ENCODE assay signal across 20 cellular contexts in genomic region chr21:28821276-28822063, GRCh38.
A peak's percentile ranks its signal among the peaks of the same experiment; 100 is the strongest.
DNase-seq lines count a peak whose midpoint lies in the region; ATAC-seq and TF ChIP-seq lines count a peak whose summit lies in the region.
"Had no signal": no experiment of that assay in that cellular context is flagged by ENCODE, and none has a peak within 500 bp of the region (broad histone marks: within the 10 kb centered on the region; RNA-seq: fewer than 3 reads in every experiment).

No MANE protein-coding gene starts in this region.

- H3K9ac ChIP-seq in fibroblast of lung (ENCODE audit: insufficient read depth, low read length): no peak overlapping the region
- H3K9ac ChIP-seq: KMS-11 had no signal

- TF ChIP-seq CTCF in Peyer's patch (IDR thresholded peaks at IDR 0.05): no peak
- no peak for TF ChIP-seq CTCF in fibroblast of lung (conservative IDR thresholded peaks at IDR 0.05 in 1 of 2, IDR thresholded peaks at IDR 0.05 in 1 of 2; ENCODE audit: low read depth in 1 of 2, low read length in 2 of 2)
- no peak for TF ChIP-seq CTCF in sigmoid colon (IDR thresholded peaks at IDR 0.05)
- TF ChIP-seq CTCF in right lobe of liver (IDR thresholded peaks at IDR 0.05): no peak

- no peaks in the 10 kb centered on the region for H3K36me3 ChIP-seq in Peyer's patch
- H3K36me3 ChIP-seq in fibroblast of lung (ENCODE audit: control insufficient read depth, insufficient read depth, low read length): no peaks in the 10 kb centered on the region
- no peaks in the 10 kb centered on the region for H3K36me3 ChIP-seq in sigmoid colon
- no peaks in the 10 kb centered on the region for H3K36me3 ChIP-seq in aorta (ENCODE audit: control insufficient read depth in 1 of 2, insufficient read depth in 2 of 2, low read length in 1 of 2)
- H3K36me3 ChIP-seq in right lobe of liver: no peaks in the 10 kb centered on the region
- H3K36me3 ChIP-seq: SJCRH30 had no signal

- H3K27ac ChIP-seq in Peyer's patch: peak overlapping the region in 3 of 4 donors; percentile 43 to 70 (median 44)
- no peak overlapping the region for H3K27ac ChIP-seq in fibroblast of lung (ENCODE audit: insufficient read depth, low read length)
- peak overlapping the region; percentile 17 to 81 (median 66) for H3K27ac ChIP-seq in sigmoid colon
- peak overlapping the region; percentile 30 to 99 for H3K27ac ChIP-seq in aorta (ENCODE audit: low read depth in 1 of 2, low read length in 2 of 2)
- no peak overlapping the region for H3K27ac ChIP-seq in right lobe of liver
- H3K27ac ChIP-seq: KMS-11, SJCRH30 had no signal

- no peak for ATAC-seq in aorta (ENCODE audit: low FRiP score)
- ATAC-seq in right lobe of liver: no peak
- ATAC-seq: left lobe of liver, WTC11 had no signal

- no peaks in the 10 kb centered on the region for H3K9me3 Mint-ChIP-seq in immature natural killer cell
- H3K9me3 Mint-ChIP-seq: H9, neural crest cell, WTC11 had no signal

- peaks cover 24 to 40% (median 40%) of the 10 kb centered on the region in 3 donors for H3K36me3 Mint-ChIP-seq in immature natural killer cell
- H3K36me3 Mint-ChIP-seq: WTC11 had no signal

- H3K27me3 ChIP-seq in Peyer's patch (no peaks in the 10 kb centered on the region), fibroblast of lung (ENCODE audit: control insufficient read depth, insufficient read depth, low read length) (no peaks in the 10 kb centered on the region), sigmoid colon (no peaks in the 10 kb centered on the region), aorta (ENCODE audit: control insufficient read depth in 1 of 2, insufficient read depth in 2 of 2, low read length in 1 of 2) (no peaks in the 10 kb centered on the region), right lobe of liver (no peaks in the 10 kb centered on the region)

- TF ChIP-seq EP300 in sigmoid colon (IDR thresholded peaks at IDR 0.05): no peak

- no peaks in the 10 kb centered on the region for H3K27me3 Mint-ChIP-seq in immature natural killer cell (ENCODE audit: low read depth in 3 of 3)

- TF ChIP-seq POLR2A in Peyer's patch (IDR thresholded peaks at IDR 0.05): no peak
- TF ChIP-seq POLR2A in sigmoid colon (IDR thresholded peaks at IDR 0.05): no peak
- TF ChIP-seq POLR2A in right lobe of liver (IDR thresholded peaks at IDR 0.05): no peak

- H4K20me1 ChIP-seq in fibroblast of lung (ENCODE audit: control insufficient read depth, extremely low read depth, insufficient read depth, low read length): no peaks in the 10 kb centered on the region

- H3K9me3 ChIP-seq in Peyer's patch (no peaks in the 10 kb centered on the region), fibroblast of lung (ENCODE audit: control insufficient read depth, insufficient read depth, low read depth, low read length) (no peaks in the 10 kb centered on the region), sigmoid colon (no peaks in the 10 kb centered on the region), aorta (ENCODE audit: control insufficient read depth, low read length) (no peaks in the 10 kb centered on the region), right lobe of liver (no peaks in the 10 kb centered on the region)
- H3K9me3 ChIP-seq: SJCRH30 had no signal

- no peak overlapping the region for H3K4me2 ChIP-seq in fibroblast of lung (ENCODE audit: extremely low read depth, insufficient read depth, low read length)
- H3K4me2 ChIP-seq: KMS-11 had no signal

- no peak overlapping the region for H3K4me3 Mint-ChIP-seq in immature natural killer cell
- H3K4me3 Mint-ChIP-seq: H9, neural crest cell, WTC11 had no signal

- H3K4me1 Mint-ChIP-seq in immature natural killer cell: peaks cover 32 to 52% of the 10 kb centered on the region in 2 donors
- H3K4me1 Mint-ChIP-seq: H9, neural crest cell had no signal

- peak overlapping the region in 2 of 6 donors; percentile 2 to 45 for H3K27ac Mint-ChIP-seq in immature natural killer cell
- H3K27ac Mint-ChIP-seq: WTC11 had no signal

- no peak overlapping the region for H3K4me3 ChIP-seq in Peyer's patch
- H3K4me3 ChIP-seq in fibroblast of lung (replicated peaks in 1 of 4; ENCODE audit: control extremely low read depth in 1 of 4, insufficient read depth in 1 of 4, low read depth in 3 of 4, low read length in 4 of 4): no peak overlapping the region
- no peak overlapping the region for H3K4me3 ChIP-seq in sigmoid colon
- no peak overlapping the region for H3K4me3 ChIP-seq in aorta (ENCODE audit: low read length in 2 of 2)
- no peak overlapping the region for H3K4me3 ChIP-seq in right lobe of liver
- H3K4me3 ChIP-seq: SJCRH30 had no signal

- H3K4me1 ChIP-seq in Peyer's patch: peaks cover 0 to 7% (median 3%) of the 10 kb centered on the region in 4 donors
- no peaks in the 10 kb centered on the region for H3K4me1 ChIP-seq in fibroblast of lung (ENCODE audit: control insufficient read depth, extremely low read depth, insufficient read depth, low read length)
- H3K4me1 ChIP-seq in sigmoid colon: peaks cover 0 to 31% (median 25%) of the 10 kb centered on the region in 4 donors
- peaks cover 2 to 6% of the 10 kb centered on the region in 2 donors for H3K4me1 ChIP-seq in aorta (ENCODE audit: control insufficient read depth in 1 of 2, insufficient read depth in 2 of 2, low read length in 2 of 2)
- peaks cover 0 to 8% (median 0%) of the 10 kb centered on the region in 4 donors for H3K4me1 ChIP-seq in right lobe of liver
- H3K4me1 ChIP-seq: SJCRH30 had no signal

- intact Hi-C loops in sigmoid colon (cut with DNase I): loop anchor here (5.0 kb wide), 1 partner anchor 66 kb away; a partner anchor contains a TSS
- intact Hi-C loops in aorta (cut with DNase I): loop anchor here (1.0 to 10.0 kb wide), 3 partner anchors 15 to 76 kb away; no protein-coding TSS in a partner anchor
- intact Hi-C loops in right lobe of liver (cut with DNase I): no loop called here

- DNase-seq in Peyer's patch: no peak
- DNase-seq in fibroblast of lung (ENCODE audit: low read depth in 2 of 2): peak; percentile 26 to 63
- no peak for DNase-seq in sigmoid colon
- no peak for DNase-seq in aorta
- no peak for DNase-seq in immature natural killer cell
- DNase-seq in nucleus accumbens (lab: John Stamatoyannopoulos, UW): no peak
- no peak for DNase-seq in right lobe of liver
- DNase-seq: activated CD4-positive, alpha-beta T cell treated with anti-CD3 and anti-CD28 coated beads, Interleukin-2, amount 50 U/mL, for 48 hours; amniotic stem cell; central memory CD4-positive, alpha-beta T cell; H9; NCI-H1048; NCI-H2029 treated with DMSO at 0.1 percent for 48 hours; SJCRH30; stimulated activated CD8-positive, alpha-beta memory T cell treated with anti-CD3 and anti-CD28 coated beads, Interleukin-4, amount 100 ng/mL, for 48 hours; T-helper 2 cell had no signal

- WGBS in sigmoid colon, 2 donors: 86 to 91% methylated on average over 6 of the region's 6 CpGs
- WGBS in aorta, 2 donors: 26 to 32% methylated on average over 6 of the region's 6 CpGs
- WGBS in right lobe of liver (ENCODE audit: insufficient coverage, low coverage, low lambda C conversion rate, missing lambda C conversion rate): 85% methylated on average over 6 of the region's 6 CpGs

- no peaks in the 10 kb centered on the region for H3K79me2 ChIP-seq in fibroblast of lung (ENCODE audit: control insufficient read depth, insufficient read depth, low read length)

- no peak overlapping the region for H2AFZ ChIP-seq in fibroblast of lung (ENCODE audit: low read length)

Comparison
In these comparisons a context has a peak if more than half of its experiments do, and no peak if none do; other contexts are left out.
1. DNase-seq: peak in fibroblast of lung (2 of 2); none in Peyer's patch (0 of 3), sigmoid colon (single experiment), aorta (0 of 2), immature natural killer cell (0 of 3), nucleus accumbens (0 of 56) and right lobe of liver (0 of 3).
2. H3K27ac ChIP-seq: peak in Peyer's patch (3 of 4), sigmoid colon (4 of 4) and aorta (2 of 2); none in fibroblast of lung (single experiment) and right lobe of liver (0 of 3).
3. intact Hi-C loops: an anchor here in sigmoid colon (5.0 kb wide) and aorta (1.0 to 10.0 kb wide); none called in right lobe of liver.